In genomic region chr3:128215800-128216495, GRCh38 we compare ENCODE assay signal across 14 cellular contexts.
A peak's percentile ranks its signal among the peaks of the same experiment; 100 is the strongest.
DNase-seq lines count a peak whose midpoint lies in the region; ATAC-seq, FAIRE-seq and TF ChIP-seq lines count a peak whose summit lies in the region.
"Had no signal": no experiment of that assay in that cellular context is flagged by ENCODE, and none has a peak within 500 bp of the region (broad histone marks: within the 10 kb centered on the region; RNA-seq: fewer than 3 reads in every experiment).

No MANE protein-coding gene starts in this region.

- no peak overlapping the region for H2BK15ac ChIP-seq in IMR-90 (ENCODE audit: low read depth, low read length)
- H2BK15ac ChIP-seq in mesenchymal stem cell (ENCODE audit: low read depth, poor library complexity, severe bottlenecking): no peak overlapping the region

- peak; percentile 46 for ATAC-seq in IMR-90 (ENCODE audit: low read depth)
- ATAC-seq in HG03095 (IDR thresholded peaks at IDR 0.05; ENCODE audit: unreplicated experiment): no peak
- ATAC-seq in HG03159 (IDR thresholded peaks at IDR 0.05; ENCODE audit: unreplicated experiment): no peak

- no peaks in the 10 kb centered on the region for H3K27me3 ChIP-seq in AG04450 (ENCODE audit: control insufficient read depth, insufficient read depth, low read length)
- H3K27me3 ChIP-seq in IMR-90 (ENCODE audit: control insufficient read depth, insufficient read depth, low read length): no peaks in the 10 kb centered on the region
- H3K27me3 ChIP-seq in astrocyte (ENCODE audit: insufficient read depth, low read length): no peaks in the 10 kb centered on the region
- H3K27me3 ChIP-seq in mesenchymal stem cell (ENCODE audit: control insufficient read depth in 1 of 2, insufficient read depth in 1 of 2, low read length in 2 of 2): no peaks in the 10 kb centered on the region
- H3K27me3 ChIP-seq: BLaER1 treated with 17β-estradiol and CSF1 and Interleukin-3, amounts not matched to agents 10 nM and 100 nM had no signal

- H3K4me1 Mint-ChIP-seq in astrocyte (ENCODE audit: low read depth, unreplicated experiment) (peaks cover 14% of the 10 kb centered on the region), immature natural killer cell (peaks cover 0 to 2% of the 10 kb centered on the region in 2 donors)

- H3K9me3 Mint-ChIP-seq in astrocyte (ENCODE audit: unreplicated experiment) (no peaks in the 10 kb centered on the region), immature natural killer cell (peaks cover 0 to 1% (median 0%) of the 10 kb centered on the region in 6 donors)

- peaks cover 3% of the 10 kb centered on the region for H3K27me3 Mint-ChIP-seq in astrocyte (ENCODE audit: low read depth, unreplicated experiment)
- peaks cover 0 to 2% (median 0%) of the 10 kb centered on the region in 3 donors for H3K27me3 Mint-ChIP-seq in immature natural killer cell (ENCODE audit: low read depth in 3 of 3)
- H3K27me3 Mint-ChIP-seq: CD4-positive, CD25-positive, alpha-beta regulatory T cell had no signal

- no peak for TF ChIP-seq RAD21 in IMR-90 (IDR thresholded peaks at IDR 0.05; ENCODE audit: low read length)

- CTCF ChIA-PET in AG04450 (lab: Charles Lee): interaction anchor here (1.6 kb wide), 1 partner anchor 11 kb away, joined by 8 read pairs; no protein-coding TSS in a partner anchor
- CTCF ChIA-PET in IMR-90 (lab: Yijun Ruan, JAX): no interaction called here

- no peak overlapping the region for H3K9ac ChIP-seq in IMR-90 (ENCODE audit: low read depth, low read length)
- no peak overlapping the region for H3K9ac ChIP-seq in astrocyte (ENCODE audit: low read length)
- no peak overlapping the region for H3K9ac ChIP-seq in mesenchymal stem cell (ENCODE audit: low read length)
- H3K9ac ChIP-seq: BLaER1 treated with 17β-estradiol and CSF1 and Interleukin-3, amounts not matched to agents 10 nM and 100 nM had no signal

- H2BK12ac ChIP-seq in mesenchymal stem cell (ENCODE audit: low read length in 2 of 2): peak overlapping the region in 1 of 2 experiments; percentile 26

- FAIRE-seq in astrocyte (lab: Jason Lieb, UNC): no peak
- FAIRE-seq: H1 had no signal

- H4K5ac ChIP-seq in IMR-90 (ENCODE audit: low read depth, low read length): no peak overlapping the region

- peaks cover 28% of the 10 kb centered on the region for H3K9me1 ChIP-seq in IMR-90 (ENCODE audit: insufficient read depth, low read length)

- H3K56ac ChIP-seq in IMR-90 (ENCODE audit: extremely low read depth, insufficient read depth, low read length): no peak overlapping the region

- no peak overlapping the region for H2AK9ac ChIP-seq in IMR-90 (replicated peaks; ENCODE audit: low read depth, low read length, poor library complexity)

- no peaks in the 10 kb centered on the region for H3K79me2 ChIP-seq in astrocyte (ENCODE audit: insufficient read depth, low read length)

- H3K23ac ChIP-seq in IMR-90 (ENCODE audit: low read depth, low read length): no peak overlapping the region; the same call in 1 of the 2 replicates
- H3K23ac ChIP-seq in mesenchymal stem cell (ENCODE audit: low read length in 2 of 2): no peak overlapping the region

- 14% methylated on average over 1 of the region's 5 CpGs; no CpG with 5 or more reads in 1 of the 2 experiments for WGBS in IMR-90 (ENCODE audit: extremely low coverage in 2 of 2, insufficient read length in 1 of 2), 2 experiments
- 79% methylated on average over 4 of the region's 5 CpGs for WGBS in mesenchymal stem cell

- H3K27ac ChIP-seq in AG04450 (ENCODE audit: low read depth, low read length): no peak overlapping the region
- H3K27ac ChIP-seq in IMR-90 (ENCODE audit: insufficient read depth, low read length): no peak overlapping the region
- no peak overlapping the region for H3K27ac ChIP-seq in astrocyte (ENCODE audit: low read depth, low read length)
- H3K27ac ChIP-seq in mesenchymal stem cell (ENCODE audit: low read length, poor library complexity, severe bottlenecking): no peak overlapping the region
- H3K27ac ChIP-seq: BLaER1 treated with 17β-estradiol and CSF1 and Interleukin-3, amounts not matched to agents 10 nM and 100 nM had no signal

- dilution Hi-C loops in IMR-90 (cut with HindIII; ENCODE audit: low sequenced_read_pairs, unreplicated experiment): no loop called here

- H3K14ac ChIP-seq in IMR-90 (replicated peaks; ENCODE audit: low read depth, low read length) (no peak overlapping the region), mesenchymal stem cell (ENCODE audit: low read length in 2 of 2) (peak overlapping the region in 1 of 2 experiments; percentile 14)

- H3K4me3 Mint-ChIP-seq in astrocyte (ENCODE audit: unreplicated experiment): no peak overlapping the region
- H3K4me3 Mint-ChIP-seq in immature natural killer cell: no peak overlapping the region
- H3K4me3 Mint-ChIP-seq: CD4-positive, CD25-positive, alpha-beta regulatory T cell had no signal

- H3K9me3 ChIP-seq in AG04450 (ENCODE audit: control insufficient read depth, insufficient read depth, low read length) (no peaks in the 10 kb centered on the region), IMR-90 (ENCODE audit: control insufficient read depth, insufficient read depth, low read length) (no peaks in the 10 kb centered on the region), astrocyte (ENCODE audit: insufficient read depth, low read depth, low read length) (no peaks in the 10 kb centered on the region), mesenchymal stem cell (ENCODE audit: control insufficient read depth, low read length) (no peaks in the 10 kb centered on the region)

- in situ Hi-C loops in IMR-90 (cut with MboI; ENCODE audit: low sequenced_read_pairs): no loop called here

- H4K91ac ChIP-seq in IMR-90 (ENCODE audit: insufficient read depth, low read depth, low read length): no peak overlapping the region
- H4K91ac ChIP-seq in mesenchymal stem cell (ENCODE audit: low read length): peak overlapping the region; percentile 12

- no peak overlapping the region for H3K4me3 ChIP-seq in AG04450 (ENCODE audit: low read depth, low read length)
- no peak overlapping the region for H3K4me3 ChIP-seq in IMR-90 (ENCODE audit: insufficient read depth, low read depth, low read length)
- no peak overlapping the region for H3K4me3 ChIP-seq in astrocyte (ENCODE audit: insufficient read depth, low read depth, low read length)
- H3K4me3 ChIP-seq in mesenchymal stem cell (ENCODE audit: insufficient read depth in 1 of 2, low read depth in 1 of 2, low read length in 2 of 2): no peak overlapping the region
- H3K4me3 ChIP-seq: BLaER1 treated with 17β-estradiol and CSF1 and Interleukin-3, amounts not matched to agents 10 nM and 100 nM had no signal

- TF ChIP-seq CTCF in AG04450 (IDR thresholded peaks at IDR 0.05; ENCODE audit: low read depth, low read length) (no peak), IMR-90 (conservative IDR thresholded peaks at IDR 0.05; ENCODE audit: low read depth, low read length) (no peak), astrocyte (IDR thresholded peaks at IDR 0.05; ENCODE audit: insufficient read depth, low read depth, low read length) (no peak)

- H3K36me3 Mint-ChIP-seq in astrocyte (ENCODE audit: low read depth, unreplicated experiment) (peaks cover 9% of the 10 kb centered on the region), immature natural killer cell (peaks cover 2 to 5% (median 2%) of the 10 kb centered on the region in 3 donors)

- peaks cover 6 to 29% of the 10 kb centered on the region in 2 experiments for H3K79me1 ChIP-seq in IMR-90 (ENCODE audit: low read depth in 1 of 2, low read length in 2 of 2)
- peaks cover 12% of the 10 kb centered on the region for H3K79me1 ChIP-seq in mesenchymal stem cell (replicated peaks; ENCODE audit: low read length, poor library complexity, severe bottlenecking)

- no peak overlapping the region for H2BK120ac ChIP-seq in IMR-90 (ENCODE audit: low read depth, low read length)
- H2BK120ac ChIP-seq in mesenchymal stem cell (ENCODE audit: low read depth, low read length): no peak overlapping the region

- H3K27ac Mint-ChIP-seq in astrocyte (ENCODE audit: unreplicated experiment) (no peak overlapping the region), immature natural killer cell (no peak overlapping the region)

- H3K36me3 ChIP-seq in IMR-90 (ENCODE audit: control insufficient read depth, insufficient read depth, low read length) (no peaks in the 10 kb centered on the region), astrocyte (ENCODE audit: insufficient read depth, low read length) (no peaks in the 10 kb centered on the region), mesenchymal stem cell (ENCODE audit: control insufficient read depth in 1 of 2, insufficient read depth in 2 of 2, low read depth in 1 of 2, low read length in 2 of 2) (no peaks in the 10 kb centered on the region)

- H2BK5ac ChIP-seq in IMR-90 (ENCODE audit: low read depth, low read length, poor library complexity, severe bottlenecking) (no peak overlapping the region), mesenchymal stem cell (ENCODE audit: low read depth, low read length, poor library complexity, severe bottlenecking) (no peak overlapping the region)

- POLR2A ChIA-PET in AG04450 (lab: Yijun Ruan, JAX): no interaction called here
- POLR2A ChIA-PET in IMR-90 (lab: Charles Lee; ENCODE audit: unreplicated experiment): no interaction called here

- H2AFZ ChIP-seq in IMR-90 (replicated peaks; ENCODE audit: low read length, poor library complexity) (no peak overlapping the region), astrocyte (ENCODE audit: low read depth, low read length) (no peak overlapping the region), mesenchymal stem cell (ENCODE audit: low read depth, low read length) (no peak overlapping the region)

- no peak overlapping the region; the same call in 1 of the 2 replicates for H2AK5ac ChIP-seq in IMR-90 (ENCODE audit: low read depth, low read length)
- H2AK5ac ChIP-seq in mesenchymal stem cell (ENCODE audit: low read length, severe bottlenecking): no peak overlapping the region

- H3K4me2 ChIP-seq in IMR-90 (ENCODE audit: low read depth, low read length) (peak overlapping the region; percentile 28; the same call in 1 of the 2 replicates), astrocyte (ENCODE audit: low read length) (no peak overlapping the region), mesenchymal stem cell (ENCODE audit: low read length, poor library complexity, severe bottlenecking) (no peak overlapping the region)
- H3K4me2 ChIP-seq: BLaER1 treated with 17β-estradiol and CSF1 and Interleukin-3, amounts not matched to agents 10 nM and 100 nM had no signal

- H3K4me1 ChIP-seq in IMR-90 (ENCODE audit: control insufficient read depth, insufficient read depth, low read length) (peaks cover 22% of the 10 kb centered on the region), astrocyte (ENCODE audit: insufficient read depth, low read length) (no peaks in the 10 kb centered on the region), mesenchymal stem cell (ENCODE audit: control insufficient read depth, insufficient read depth, low read depth, low read length) (peaks cover 20% of the 10 kb centered on the region)

- no peak overlapping the region for H3K18ac ChIP-seq in IMR-90 (ENCODE audit: low read depth, low read length)
- peak overlapping the region in 1 of 2 experiments; percentile 79 for H3K18ac ChIP-seq in mesenchymal stem cell (ENCODE audit: low read depth in 1 of 2, low read length in 2 of 2)

- intact Hi-C loops in IMR-90 (cut with micrococcal nuclease): no loop called here

- H4K8ac ChIP-seq in IMR-90 (ENCODE audit: low read depth in 2 of 2, low read length in 2 of 2) (no peak overlapping the region), mesenchymal stem cell (ENCODE audit: low read length) (no peak overlapping the region)

- no TSS peak for BruUV-seq in IMR-90 (replicated peaks; lab: Mats Ljungman, UMichigan)

- DNase-seq in AG04450 (ENCODE audit: low read depth, low spot score): peak; percentile 26
- DNase-seq in IMR-90: peak; percentile 55
- peak; percentile 6 for DNase-seq in astrocyte (ENCODE audit: low read depth)
- peak; percentile 60 for DNase-seq in mesenchymal stem cell
- DNase-seq in immature natural killer cell: no peak
- DNase-seq in activated effector memory CD4-positive, alpha-beta T cell treated with Interleukin-2 at 50 U/mL for 16 hours: no peak
- DNase-seq: 8988T; Calu3; CD4-positive, CD25-positive, alpha-beta regulatory T cell; DMS 273 treated with DMSO at 0.1 percent for 48 hours had no signal

- no peak for TF ChIP-seq POLR2A in IMR-90 (IDR thresholded peaks at IDR 0.05; ENCODE audit: low read depth, low read length)

- H3K4ac ChIP-seq in IMR-90 (ENCODE audit: low read depth, low read length): no peak overlapping the region
- peak overlapping the region in 1 of 2 experiments; percentile 10 for H3K4ac ChIP-seq in mesenchymal stem cell (ENCODE audit: low read depth in 1 of 2, low read length in 2 of 2)

- H4K20me1 ChIP-seq in IMR-90 (ENCODE audit: insufficient read depth, low read length) (peaks cover 12% of the 10 kb centered on the region; the same call in 1 of the 2 replicates), astrocyte (ENCODE audit: insufficient read depth, low read length) (no peaks in the 10 kb centered on the region)

- no peak overlapping the region for H2BK20ac ChIP-seq in IMR-90 (ENCODE audit: low read depth, low read length)

Comparison
In these comparisons a context has a peak if more than half of its experiments do, and no peak if none do; other contexts are left out.
1. DNase-seq: peak in AG04450 (single experiment), IMR-90 (single experiment), astrocyte (single experiment) and mesenchymal stem cell (single experiment); none in immature natural killer cell (0 of 3) and activated effector memory CD4-positive, alpha-beta T cell treated with Interleukin-2 at 50 U/mL for 16 hours (single experiment).